Comparison of ENCODE assay signal across 23 cellular contexts in the genomic region with DNA sequence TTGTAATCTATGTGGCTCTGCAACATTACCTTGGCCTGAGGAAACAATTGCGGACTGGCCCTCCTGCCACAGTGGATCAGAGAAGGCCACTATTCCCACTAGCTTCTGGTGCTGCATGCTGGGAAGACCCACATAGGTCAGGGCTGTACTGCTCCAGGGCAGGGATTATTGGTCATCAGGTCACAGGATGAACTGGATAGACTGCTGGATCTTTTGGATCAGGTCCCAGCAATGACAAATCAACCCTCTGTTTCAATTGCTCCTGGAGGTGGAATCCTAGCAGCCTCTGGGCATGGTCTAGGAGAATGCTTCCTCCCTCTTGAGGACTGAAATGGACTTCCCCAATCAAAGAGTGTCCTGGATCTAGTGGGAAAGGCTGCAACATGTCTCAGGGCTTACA.
"Had no signal": no experiment of that assay in that cellular context is flagged by ENCODE, and none has a peak within 500 bp of the region (broad histone marks: within the 10 kb centered on the region; RNA-seq: fewer than 3 reads in every experiment).

No MANE protein-coding gene starts in this region.

- H3K27ac Mint-ChIP-seq: activated CD4-positive, alpha-beta memory T cell treated with anti-CD3 and anti-CD28 coated beads, Interleukin-2, amount 10 ng/mL, durations not matched to agents 7 days and 5 days; activated CD8-positive, alpha-beta memory T cell treated with anti-CD3 and anti-CD28 coated beads, Interleukin-2, amount 10 ng/mL, durations not matched to agents 7 days and 5 days; activated naive CD8-positive, alpha-beta T cell treated with anti-CD3 and anti-CD28 coated beads for 36 hours; effector memory CD8-positive, alpha-beta T cell; immature natural killer cell; natural killer cell; stimulated activated effector memory CD8-positive, alpha-beta T cell treated with anti-CD3 and anti-CD28 coated beads, Interleukin-12 subunit alpha, Interleukin-12 subunit beta, amount 100 ng/mL, for 72 hours had no signal

- DNase-seq: activated CD4-positive, alpha-beta memory T cell treated with anti-CD3 and anti-CD28 coated beads, Interleukin-2, amount 10 ng/mL, durations not matched to agents 7 days and 5 days; activated CD4-positive, alpha-beta T cell treated with anti-CD3 and anti-CD28 coated beads for 48 hours; activated CD4-positive, CD25-positive, alpha-beta regulatory T cell; activated CD8-positive, alpha-beta memory T cell treated with anti-CD3 and anti-CD28 coated beads, Interleukin-2, amount 10 ng/mL, durations not matched to agents 7 days and 5 days; activated naive CD8-positive, alpha-beta T cell treated with anti-CD3 and anti-CD28 coated beads for 36 hours; amniotic stem cell; dermis blood vessel endothelial cell; effector memory CD8-positive, alpha-beta T cell; heart right ventricle; immature natural killer cell; kidney glomerular epithelial cell; mesendoderm; natural killer cell; ovary; psoas muscle; right lobe of liver; stimulated activated CD4-positive, alpha-beta T cell treated with anti-CD3 and anti-CD28 coated beads, Interleukin-4, amount 100 ng/mL, for 1 hour; stomach; T-helper 1 cell; T-helper 9 cell; testis had no signal

- H3K36me3 Mint-ChIP-seq: activated CD8-positive, alpha-beta memory T cell treated with anti-CD3 and anti-CD28 coated beads, Interleukin-2, amount 10 ng/mL, durations not matched to agents 7 days and 5 days; activated naive CD8-positive, alpha-beta T cell treated with anti-CD3 and anti-CD28 coated beads for 36 hours; immature natural killer cell; natural killer cell; stimulated activated effector memory CD8-positive, alpha-beta T cell treated with anti-CD3 and anti-CD28 coated beads, Interleukin-12 subunit alpha, Interleukin-12 subunit beta, amount 100 ng/mL, for 72 hours had no signal

- H3K4me1 Mint-ChIP-seq: activated CD4-positive, alpha-beta memory T cell treated with anti-CD3 and anti-CD28 coated beads, Interleukin-2, amount 10 ng/mL, durations not matched to agents 7 days and 5 days; activated CD8-positive, alpha-beta memory T cell treated with anti-CD3 and anti-CD28 coated beads, Interleukin-2, amount 10 ng/mL, durations not matched to agents 7 days and 5 days; activated naive CD8-positive, alpha-beta T cell treated with anti-CD3 and anti-CD28 coated beads for 36 hours; immature natural killer cell; natural killer cell; stimulated activated effector memory CD8-positive, alpha-beta T cell treated with anti-CD3 and anti-CD28 coated beads, Interleukin-12 subunit alpha, Interleukin-12 subunit beta, amount 100 ng/mL, for 72 hours had no signal

- ATAC-seq: activated CD8-positive, alpha-beta memory T cell treated with anti-CD3 and anti-CD28 coated beads, Interleukin-2, amount 10 ng/mL, durations not matched to agents 7 days and 5 days; effector memory CD8-positive, alpha-beta T cell; gastroesophageal sphincter; natural killer cell; psoas muscle; stimulated activated effector memory CD8-positive, alpha-beta T cell treated with anti-CD3 and anti-CD28 coated beads, Interleukin-12 subunit alpha, Interleukin-12 subunit beta, amount 100 ng/mL, for 72 hours had no signal

- H3K9me3 Mint-ChIP-seq: activated CD4-positive, alpha-beta memory T cell treated with anti-CD3 and anti-CD28 coated beads, Interleukin-2, amount 10 ng/mL, durations not matched to agents 7 days and 5 days; activated naive CD8-positive, alpha-beta T cell treated with anti-CD3 and anti-CD28 coated beads for 36 hours; effector memory CD8-positive, alpha-beta T cell; immature natural killer cell; natural killer cell; stimulated activated effector memory CD8-positive, alpha-beta T cell treated with anti-CD3 and anti-CD28 coated beads, Interleukin-12 subunit alpha, Interleukin-12 subunit beta, amount 100 ng/mL, for 72 hours had no signal

- H3K4me3 Mint-ChIP-seq: activated CD4-positive, alpha-beta memory T cell treated with anti-CD3 and anti-CD28 coated beads, Interleukin-2, amount 10 ng/mL, durations not matched to agents 7 days and 5 days; activated CD8-positive, alpha-beta memory T cell treated with anti-CD3 and anti-CD28 coated beads, Interleukin-2, amount 10 ng/mL, durations not matched to agents 7 days and 5 days; activated naive CD8-positive, alpha-beta T cell treated with anti-CD3 and anti-CD28 coated beads for 36 hours; effector memory CD8-positive, alpha-beta T cell; immature natural killer cell; natural killer cell; stimulated activated effector memory CD8-positive, alpha-beta T cell treated with anti-CD3 and anti-CD28 coated beads, Interleukin-12 subunit alpha, Interleukin-12 subunit beta, amount 100 ng/mL, for 72 hours had no signal
